1 cellular context compared by ENCODE assay signal in genomic region chr11:96263361-96263763, GRCh38.
TF ChIP-seq lines count a peak whose summit lies in the region.

No MANE protein-coding gene starts in this region.

TF ChIP-seq in GM23338, 12 proteins besides CTCF, POLR2A, EP300 and RAD21 (continued from another document):
- no peak for TF ChIP-seq ZNF462 (CRISPR knock-in tag; IDR thresholded peaks at IDR 0.05)
TF ChIP-seq in GM23338: peak in this region for 0.
